In genomic region chr1:27489973-27490741, GRCh38 we compare ENCODE assay signal across 8 cellular contexts. TPM values are rescaled to one million over a fixed set of nuclear protein-coding genes. Genes with fewer than 3 reads are reported as not detected.
A peak's percentile ranks its signal among the peaks of the same experiment; 100 is the strongest.
DNase-seq lines count a peak whose midpoint lies in the region; ATAC-seq and TF ChIP-seq lines count a peak whose summit lies in the region.

Gene WASF2 (minus strand): TSS chr1:27490167. CDS start chr1:27428890, 61,277 bp downstream.

- CTCF ChIA-PET in RWPE1 (lab: Yijun Ruan, JAX) = interaction anchor here (0.6 to 1.7 kb wide), 2 partner anchors 41 to 67 kb away, joined by 3 to 5 read pairs; no protein-coding TSS in a partner anchor
- CTCF ChIA-PET in naive thymus-derived CD4-positive, alpha-beta T cell (lab: Charles Lee) = interaction anchor here (0.5 to 1.6 kb wide), 9 partner anchors 10 to 89 kb away, joined by 3 to 6 read pairs (median 4); no protein-coding TSS in a partner anchor

- peaks cover 6% of the 10 kb centered on the region for H3K4me1 ChIP-seq in fibroblast of lung (ENCODE audit: control insufficient read depth, extremely low read depth, insufficient read depth, low read length)
- H3K4me1 ChIP-seq in naive thymus-derived CD4-positive, alpha-beta T cell (ENCODE audit: control insufficient read depth in 2 of 2, insufficient read depth in 2 of 2, low read length in 2 of 2) = peaks cover 14 to 19% of the 10 kb centered on the region in 2 donors

- peak within 1 kb of the TSS; percentile 98 for H3K4me3 Mint-ChIP-seq in activated T-helper 17 cell treated with anti-CD3 and anti-CD28 coated beads, Interleukin-2, amount 50 U/mL, for 72 hours
- peak within 1 kb of the TSS; percentile 89 to 99 (median 96) for H3K4me3 Mint-ChIP-seq in naive thymus-derived CD4-positive, alpha-beta T cell
- H3K4me3 Mint-ChIP-seq in stimulated activated naive B cell treated with anti-CD40 and anti-IgM and Interleukin-4, amounts not matched to agents 10 μg/mL and 1 μg/mL and 100 μg/mL, for 72 hours = peak within 1 kb of the TSS; percentile 84 to 89

- TF ChIP-seq CTCF in LNCaP clone FGC (IDR thresholded peaks at IDR 0.05; ENCODE audit: control insufficient read depth, extremely low read depth, insufficient read depth) (no peak), RWPE1 (conservative IDR thresholded peaks at IDR 0.05; ENCODE audit: low read depth) (no peak), fibroblast of lung (conservative IDR thresholded peaks at IDR 0.05 in 1 of 2, IDR thresholded peaks at IDR 0.05 in 1 of 2; ENCODE audit: low read depth in 1 of 2, low read length in 2 of 2) (no peak)

- H3K36me3 Mint-ChIP-seq in activated T-helper 17 cell treated with anti-CD3 and anti-CD28 coated beads, Interleukin-2, amount 50 U/mL, for 72 hours (ENCODE audit: low read depth) = peaks cover 25% of the 10 kb centered on the region
- H3K36me3 Mint-ChIP-seq in naive thymus-derived CD4-positive, alpha-beta T cell = peaks cover 0 to 2% (median 0%) of the 10 kb centered on the region in 5 donors
- H3K36me3 Mint-ChIP-seq in stimulated activated naive B cell treated with anti-CD40 and anti-IgM and Interleukin-4, amounts not matched to agents 10 μg/mL and 1 μg/mL and 100 μg/mL, for 72 hours = peaks cover 4 to 6% of the 10 kb centered on the region in 2 donors

- intact Hi-C loops in naive thymus-derived CD4-positive, alpha-beta T cell (cut with micrococcal nuclease) = loop anchor here (1.0 to 10.0 kb wide), 13 partner anchors 15 to 256 kb away; partner anchors contain the start of genes AHDC1 (in 2 of the 2), WDTC1 (in 2 of the 2), FAM76A (in 1 of the 2) and TMEM222 (in 1 of the 2)

- H3K79me2 ChIP-seq in fibroblast of lung (ENCODE audit: control insufficient read depth, insufficient read depth, low read length) = peaks cover 39% of the 10 kb centered on the region

- H3K36me3 ChIP-seq in fibroblast of lung (ENCODE audit: control insufficient read depth, insufficient read depth, low read length) = no peaks in the 10 kb centered on the region
- peaks cover 0 to 9% (median 0%) of the 10 kb centered on the region in 3 experiments for H3K36me3 ChIP-seq in naive thymus-derived CD4-positive, alpha-beta T cell (ENCODE audit: control insufficient read depth in 2 of 3, insufficient read depth in 3 of 3, low read length in 3 of 3)

- peaks cover 14% of the 10 kb centered on the region for H3K4me1 Mint-ChIP-seq in activated T-helper 17 cell treated with anti-CD3 and anti-CD28 coated beads, Interleukin-2, amount 50 U/mL, for 72 hours
- H3K4me1 Mint-ChIP-seq in naive thymus-derived CD4-positive, alpha-beta T cell = peaks cover 21 to 46% (median 41%) of the 10 kb centered on the region in 7 donors
- peaks cover 35 to 49% of the 10 kb centered on the region in 2 donors for H3K4me1 Mint-ChIP-seq in stimulated activated naive B cell treated with anti-CD40 and anti-IgM and Interleukin-4, amounts not matched to agents 10 μg/mL and 1 μg/mL and 100 μg/mL, for 72 hours

- peak within 1 kb of the TSS; percentile 97 for H3K4me2 ChIP-seq in fibroblast of lung (ENCODE audit: extremely low read depth, insufficient read depth, low read length)

- no peaks in the 10 kb centered on the region for H3K27me3 Mint-ChIP-seq in activated T-helper 17 cell treated with anti-CD3 and anti-CD28 coated beads, Interleukin-2, amount 50 U/mL, for 72 hours
- H3K27me3 Mint-ChIP-seq in naive thymus-derived CD4-positive, alpha-beta T cell = no peaks in the 10 kb centered on the region
- H3K27me3 Mint-ChIP-seq in stimulated activated naive B cell treated with anti-CD40 and anti-IgM and Interleukin-4, amounts not matched to agents 10 μg/mL and 1 μg/mL and 100 μg/mL, for 72 hours = no peaks in the 10 kb centered on the region

- DNase-seq in Daoy (ENCODE audit: low read depth) = peak; percentile 98
- peak; percentile 85 for DNase-seq in GOT3 (lab: John Stamatoyannopoulos, UW)
- DNase-seq in LNCaP clone FGC (ENCODE audit: low read depth) = peak; percentile 87
- DNase-seq in RWPE1 (ENCODE audit: low spot score) = peak; percentile 96
- DNase-seq in fibroblast of lung (ENCODE audit: low read depth in 2 of 2) = peak; percentile 95 to 98
- peak; percentile 91 to 99 (median 97) for DNase-seq in naive thymus-derived CD4-positive, alpha-beta T cell
- DNase-seq in stimulated activated naive B cell treated with anti-CD40 and anti-IgM and Interleukin-4, amounts not matched to agents 10 μg/mL and 1 μg/mL and 100 μg/mL, for 72 hours = peak; percentile 96

- peak within 1 kb of the TSS; percentile 81 for H2AFZ ChIP-seq in fibroblast of lung (ENCODE audit: low read length)

- POLR2A ChIA-PET in RWPE1 (lab: Yijun Ruan, JAX; ENCODE audit: low non-redundant PET) = interaction anchor here (0.7 to 1.3 kb wide), 3 partner anchors 36 to 52 kb away, joined by 3 to 7 read pairs (median 4); no protein-coding TSS in a partner anchor
- POLR2A ChIA-PET in naive thymus-derived CD4-positive, alpha-beta T cell (lab: Charles Lee) = interaction anchor here (0.5 to 3.5 kb wide), 24 partner anchors 8 to 798 kb away, joined by 3 to 42 read pairs (median 5); partner anchors contain the start of genes IFI6 and NUDC

- H4K20me1 ChIP-seq in fibroblast of lung (ENCODE audit: control insufficient read depth, extremely low read depth, insufficient read depth, low read length) = peaks cover 2% of the 10 kb centered on the region

- peak; percentile 98 for ATAC-seq in activated T-helper 17 cell treated with anti-CD3 and anti-CD28 coated beads, Interleukin-2, amount 50 U/mL, for 72 hours (replicated peaks)
- ATAC-seq in naive thymus-derived CD4-positive, alpha-beta T cell = peak; percentile 98
- peak; percentile 80 to 88 for ATAC-seq in stimulated activated naive B cell treated with anti-CD40 and anti-IgM and Interleukin-4, amounts not matched to agents 10 μg/mL and 1 μg/mL and 100 μg/mL, for 72 hours (replicated peaks)

- H3K27me3 ChIP-seq in fibroblast of lung (ENCODE audit: control insufficient read depth, insufficient read depth, low read length) = no peaks in the 10 kb centered on the region
- H3K27me3 ChIP-seq in naive thymus-derived CD4-positive, alpha-beta T cell (ENCODE audit: control insufficient read depth in 2 of 2, insufficient read depth in 2 of 2, low read length in 2 of 2) = no peaks in the 10 kb centered on the region

- H3K27ac ChIP-seq in RWPE1 (peak within 1 kb of the TSS; percentile 95), fibroblast of lung (ENCODE audit: insufficient read depth, low read length) (peak within 1 kb of the TSS; percentile 99)
- H3K27ac ChIP-seq in naive thymus-derived CD4-positive, alpha-beta T cell (ENCODE audit: low read depth, low read length) = peak within 1 kb of the TSS; percentile 88

- peak within 1 kb of the TSS; percentile 95 for H3K9ac ChIP-seq in fibroblast of lung (ENCODE audit: insufficient read depth, low read length)

- no peaks in the 10 kb centered on the region for H3K9me3 Mint-ChIP-seq in activated T-helper 17 cell treated with anti-CD3 and anti-CD28 coated beads, Interleukin-2, amount 50 U/mL, for 72 hours
- peaks cover 0 to 11% (median 0%) of the 10 kb centered on the region in 11 donors for H3K9me3 Mint-ChIP-seq in naive thymus-derived CD4-positive, alpha-beta T cell
- peaks cover 0 to 2% of the 10 kb centered on the region in 2 donors for H3K9me3 Mint-ChIP-seq in stimulated activated naive B cell treated with anti-CD40 and anti-IgM and Interleukin-4, amounts not matched to agents 10 μg/mL and 1 μg/mL and 100 μg/mL, for 72 hours

- no peaks in the 10 kb centered on the region for H3K9me3 ChIP-seq in fibroblast of lung (ENCODE audit: control insufficient read depth, insufficient read depth, low read depth, low read length)
- H3K9me3 ChIP-seq in naive thymus-derived CD4-positive, alpha-beta T cell (ENCODE audit: control insufficient read depth in 2 of 3, low read length in 3 of 3) = no peaks in the 10 kb centered on the region

- H3K27ac Mint-ChIP-seq in activated T-helper 17 cell treated with anti-CD3 and anti-CD28 coated beads, Interleukin-2, amount 50 U/mL, for 72 hours = peak within 1 kb of the TSS; percentile 98
- H3K27ac Mint-ChIP-seq in naive thymus-derived CD4-positive, alpha-beta T cell = peak within 1 kb of the TSS; percentile 97 to 100 (median 99)
- H3K27ac Mint-ChIP-seq in stimulated activated naive B cell treated with anti-CD40 and anti-IgM and Interleukin-4, amounts not matched to agents 10 μg/mL and 1 μg/mL and 100 μg/mL, for 72 hours = peak within 1 kb of the TSS; percentile 100

- H3K4me3 ChIP-seq in LNCaP clone FGC (ENCODE audit: low read depth, low read length) = peak within 1 kb of the TSS; percentile 98
- peak within 1 kb of the TSS; percentile 88 to 100 (median 95) for H3K4me3 ChIP-seq in fibroblast of lung (replicated peaks in 1 of 4; ENCODE audit: control extremely low read depth in 1 of 4, insufficient read depth in 1 of 4, low read depth in 3 of 4, low read length in 4 of 4)
- H3K4me3 ChIP-seq in naive thymus-derived CD4-positive, alpha-beta T cell (ENCODE audit: low read length) = peak within 1 kb of the TSS; percentile 100

RNA-seq across cellular contexts. Expression of gene WASF2, which starts in this region (rescaled TPM):
- total RNA-seq in Daoy (2014; rRNA removed; shearing (Covaris generic)) = 11.1 and 12.3 TPM in 2 replicates
- total RNA-seq in activated T-helper 17 cell treated with anti-CD3 and anti-CD28 coated beads, Interleukin-2, amount 50 U/mL, for 72 hours = 100 to 1,000 TPM in 1 of 2 donors, 10 to 100 TPM in 1; 85.7 to 125 TPM
- 16.7 and 26.3 TPM in 2 replicates for total RNA-seq in fibroblast of lung
- polyA plus RNA-seq in fibroblast of lung = 55.5 and 66.9 TPM in 2 replicates
- 57.3 and 72.1 TPM in 2 replicates for polyA plus RNA-seq in fibroblast of lung (2012)
- 183 and 186 TPM in 2 replicates for polyA minus RNA-seq in fibroblast of lung (ENCODE audit: low replicate concordance)
- total RNA-seq in naive thymus-derived CD4-positive, alpha-beta T cell = 100 to 1,000 TPM; 136 to 177 (median 145) TPM
- polyA plus RNA-seq in naive thymus-derived CD4-positive, alpha-beta T cell = 10 to 100 TPM; 78.4 to 85.0 TPM

Comparison
In these comparisons a context has a peak if more than half of its experiments do, and no peak if none do; other contexts are left out.
1. Peak in every context shown above with its lines: DNase-seq, ATAC-seq, H3K4me3 ChIP-seq and H3K27ac ChIP-seq.